In genomic region chr1:181190362-181191035, GRCh38 we compare ENCODE assay signal across 8 cellular contexts.
DNase-seq lines count a peak whose midpoint lies in the region; TF ChIP-seq lines count a peak whose summit lies in the region.

No MANE protein-coding gene starts in this region.

- no peak overlapping the region for H3K27ac ChIP-seq in parathyroid adenoma

- H3K79me2 ChIP-seq in parathyroid adenoma: no peaks in the 10 kb centered on the region

- TF ChIP-seq CTCF in epithelial cell of proximal tubule (conservative IDR thresholded peaks at IDR 0.05; ENCODE audit: low read depth, low read length) (peak; percentile 51), parathyroid adenoma (IDR thresholded peaks at IDR 0.05) (no peak)

- H3K4me1 ChIP-seq in parathyroid adenoma: no peaks in the 10 kb centered on the region

- peak overlapping the region; percentile 50 for H3K4me3 ChIP-seq in epithelial cell of proximal tubule (ENCODE audit: low read depth, low read length)
- no peak overlapping the region for H3K4me3 ChIP-seq in parathyroid adenoma (ENCODE audit: low read depth, low read length)

- DNase-seq in NCI-H2107 treated with DMSO at 0.1 percent for 48 hours (lab: John Stamatoyannopoulos, UW; ENCODE audit: unreplicated experiment) (peak; percentile 52), NCI-H2107 (lab: John Stamatoyannopoulos, UW) (no peak), NCI-H1092 (lab: John Stamatoyannopoulos, UW) (peak; percentile 30), epithelial cell of proximal tubule (ENCODE audit: low read depth) (no peak), SKM-1 treated with dmso at 0.1 percent for 144 hours (lab: John Stamatoyannopoulos, UW; ENCODE audit: unreplicated experiment) (no peak), putamen (ENCODE audit: low spot score) (no peak)
- DNase-seq in stimulated activated CD4-positive, alpha-beta T cell treated with anti-CD3 and anti-CD28 coated beads, Interleukin-4, amount 100 ng/mL, for 4 hours: no peak

- H3K4me2 ChIP-seq in parathyroid adenoma (ENCODE audit: low read length): no peak overlapping the region

- H2AFZ ChIP-seq in parathyroid adenoma: peak overlapping the region; percentile 66

- H3K36me3 ChIP-seq in parathyroid adenoma (ENCODE audit: control insufficient read depth, insufficient read depth, low read length): no peaks in the 10 kb centered on the region

- no peaks in the 10 kb centered on the region for H3K9me3 ChIP-seq in parathyroid adenoma (ENCODE audit: control insufficient read depth, low read length)

- no peak overlapping the region for H3K9ac ChIP-seq in parathyroid adenoma

- no peaks in the 10 kb centered on the region for H3K27me3 ChIP-seq in parathyroid adenoma (ENCODE audit: control insufficient read depth, insufficient read depth, low read length)

Comparison
In these comparisons a context has a peak if more than half of its experiments do, and no peak if none do; other contexts are left out.
1. DNase-seq: peak in NCI-H2107 treated with DMSO at 0.1 percent for 48 hours (single experiment) and NCI-H1092 (single experiment); none in NCI-H2107 (single experiment), epithelial cell of proximal tubule (single experiment), SKM-1 treated with dmso at 0.1 percent for 144 hours (single experiment), stimulated activated CD4-positive, alpha-beta T cell treated with anti-CD3 and anti-CD28 coated beads, Interleukin-4, amount 100 ng/mL, for 4 hours (0 of 2) and putamen (single experiment).